11 cellular contexts compared by ENCODE assay signal in the genomic region with DNA sequence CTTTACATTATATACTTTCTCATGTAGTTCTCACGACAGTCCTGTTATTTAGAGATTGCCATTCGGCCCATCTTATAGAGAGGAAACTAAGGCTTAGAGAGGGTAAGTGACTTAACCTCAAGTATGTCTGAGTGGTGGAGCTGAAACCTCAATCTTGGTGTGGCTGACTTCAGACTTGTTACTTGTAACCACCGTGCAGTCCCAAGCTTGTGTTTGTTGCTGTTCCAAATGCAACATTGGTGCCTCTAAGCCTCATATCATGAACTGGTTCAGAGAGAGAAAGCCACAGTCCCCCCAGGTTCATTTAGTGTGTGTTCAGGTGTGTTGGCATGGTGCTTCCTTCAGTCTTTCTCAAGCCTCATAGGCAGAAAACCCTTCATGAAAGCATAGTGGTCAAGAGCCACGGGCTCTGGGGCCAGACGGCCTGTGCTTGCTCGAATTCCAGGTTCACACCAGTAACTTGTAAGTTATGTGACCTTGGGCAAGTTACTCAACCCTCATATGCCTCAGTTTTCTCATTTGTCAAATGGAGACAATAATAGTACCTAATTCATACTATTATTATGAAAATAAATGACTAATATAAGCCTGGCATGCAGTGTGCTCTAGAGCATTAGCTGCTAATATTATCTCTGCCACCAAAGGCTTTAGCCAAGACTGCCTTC. TPM values are rescaled to one million over a fixed set of nuclear protein-coding genes. Genes with fewer than 3 reads are reported as not detected.
DNase-seq lines count a peak whose midpoint lies in the region; ATAC-seq and TF ChIP-seq lines count a peak whose summit lies in the region.
"Had no signal": no experiment of that assay in that cellular context is flagged by ENCODE, and none has a peak within 500 bp of the region (broad histone marks: within the 10 kb centered on the region; RNA-seq: fewer than 3 reads in every experiment).

No MANE protein-coding gene starts in this region.

- no peak for TF ChIP-seq CTCF in GM10248 (IDR thresholded peaks at IDR 0.05; ENCODE audit: control extremely low read depth, extremely low read depth, low read depth, missing control alignments)
- no peak for TF ChIP-seq CTCF in GM20000 (IDR thresholded peaks at IDR 0.05; ENCODE audit: extremely low read depth, missing control alignments)
- no peak for TF ChIP-seq CTCF in mammary epithelial cell (conservative IDR thresholded peaks at IDR 0.05 in 1 of 2, IDR thresholded peaks at IDR 0.05 in 1 of 2; ENCODE audit: extremely low read depth in 1 of 2, insufficient read depth in 1 of 2, low read depth in 1 of 2, low read length in 2 of 2)
- no peak for TF ChIP-seq CTCF in testis (IDR thresholded peaks at IDR 0.05)

- dilution Hi-C loops in mammary epithelial cell (cut with HindIII; ENCODE audit: low sequenced_read_pairs): no loop called here

- POLR2A ChIA-PET in GM10248 (lab: Yijun Ruan, JAX): interaction anchor here (0.5 to 0.8 kb wide), 3 partner anchors 19 to 656 kb away, joined by 3 to 7 read pairs (median 3); no protein-coding TSS in a partner anchor

- H3K27ac ChIP-seq in mammary epithelial cell (ENCODE audit: insufficient read depth, low read depth, low read length) (peak overlapping the region; percentile 2), testis (no peak overlapping the region)
- H3K27ac ChIP-seq: heart right ventricle had no signal

- H4K20me1 ChIP-seq in mammary epithelial cell (ENCODE audit: insufficient read depth, low read length): no peaks in the 10 kb centered on the region

- in situ Hi-C loops in mammary epithelial cell (cut with MboI; ENCODE audit: low sequenced_read_pairs in 2 of 2): no loop called here

- H2AFZ ChIP-seq in mammary epithelial cell (ENCODE audit: low read depth, low read length): no peak overlapping the region

- H3K4me3 ChIP-seq in mammary epithelial cell (replicated peaks in 1 of 3; ENCODE audit: insufficient read depth in 1 of 3, low read depth in 2 of 3, low read length in 3 of 3) (no peak overlapping the region), testis (no peak overlapping the region)
- H3K4me3 ChIP-seq: heart right ventricle had no signal

- peak; percentile 81 for ATAC-seq in HG03432 (IDR thresholded peaks at IDR 0.05; ENCODE audit: unreplicated experiment)
- ATAC-seq: heart right ventricle had no signal

- DNase-seq in GM10248 (ENCODE audit: extremely low spot score) (peak; percentile 39), GM20000 (ENCODE audit: low spot score) (peak; percentile 53), mammary epithelial cell (peak; percentile 56), AG08395 (ENCODE audit: low spot score) (no peak), COR-L47 (lab: John Stamatoyannopoulos, UW) (no peak), testis (no peak), dermis blood vessel endothelial cell (no peak)
- DNase-seq: activated CD4-positive, alpha-beta T cell treated with anti-CD3 and anti-CD28 coated beads, Interleukin-2, amount 50 U/mL, for 48 hours; DMS79; heart right ventricle had no signal

- no peak for TF ChIP-seq POLR2A in testis (IDR thresholded peaks at IDR 0.05)

- H3K27me3 ChIP-seq in mammary epithelial cell (ENCODE audit: insufficient read depth, low read length) (no peaks in the 10 kb centered on the region), testis (no peaks in the 10 kb centered on the region)

- H3K79me2 ChIP-seq in mammary epithelial cell (ENCODE audit: insufficient read depth, low read length): peaks cover 80% of the 10 kb centered on the region

- WGBS in mammary epithelial cell (ENCODE audit: low coverage, missing lambda C conversion rate): 20% methylated on average over 6 of the region's 6 CpGs
- 73 to 87% methylated on average over 6 of the region's 6 CpGs for WGBS in testis, 2 donors

- H3K4me2 ChIP-seq in mammary epithelial cell (ENCODE audit: insufficient read depth, low read depth, low read length): peak overlapping the region; percentile 16

- H3K36me3 ChIP-seq in mammary epithelial cell (ENCODE audit: insufficient read depth, low read length): peaks cover 5% of the 10 kb centered on the region
- no peaks in the 10 kb centered on the region for H3K36me3 ChIP-seq in testis (ENCODE audit: low read depth, missing control alignments)
- H3K36me3 ChIP-seq: heart right ventricle had no signal

- H3K9ac ChIP-seq in mammary epithelial cell (ENCODE audit: insufficient read depth, low read length): no peak overlapping the region

- no peaks in the 10 kb centered on the region for H3K9me3 ChIP-seq in mammary epithelial cell (replicated peaks; ENCODE audit: insufficient read depth, low read length)
- H3K9me3 ChIP-seq in testis: no peaks in the 10 kb centered on the region
- H3K9me3 ChIP-seq: heart right ventricle had no signal

- BruUV-seq in mammary epithelial cell (replicated peaks; lab: Mats Ljungman, UMichigan): no TSS peak

- intact Hi-C loops in mammary epithelial cell (cut with micrococcal nuclease): no loop called here
- intact Hi-C loops in testis (cut with DNase I; ENCODE audit: low total_unique reads): no loop called here

- peaks cover 27% of the 10 kb centered on the region for H3K4me1 ChIP-seq in mammary epithelial cell (ENCODE audit: insufficient read depth, low read length)
- H3K4me1 ChIP-seq in testis: no peaks in the 10 kb centered on the region
- H3K4me1 ChIP-seq: heart right ventricle had no signal

- CTCF ChIA-PET in GM10248 (lab: Yijun Ruan, JAX): interaction anchor here (0.7 to 3.2 kb wide), 6 partner anchors 11 to 248 kb away, joined by 3 to 11 read pairs (median 6); no protein-coding TSS in a partner anchor
- CTCF ChIA-PET in mammary epithelial cell (lab: Charles Lee; ENCODE audit: low non-redundant PET): interaction anchor here (0.6 kb wide), 1 partner anchor 138 kb away, joined by 6 read pairs; no protein-coding TSS in a partner anchor

RNA-seq across cellular contexts. Expression of a gene that starts 39.9 kb away (rescaled TPM):
- total RNA-seq in mammary epithelial cell (100 to 1,000 TPM; 355 to 369 TPM), testis (1 to 10 TPM in 1 of 2 donors, under 1 TPM in 1; 0.94 to 2.1 TPM), dermis blood vessel endothelial cell (under 0.01 and 0.17 TPM in 2 replicates)
- polyA plus RNA-seq in mammary epithelial cell (206 TPM), testis (ENCODE audit: insufficient read depth, low read depth, low replicate concordance) (5.5 TPM)
- 520 TPM for polyA minus RNA-seq in mammary epithelial cell

Comparison
In these comparisons a context has a peak if more than half of its experiments do, and no peak if none do; other contexts are left out.
1. DNase-seq: peak in GM10248 (single experiment), GM20000 (single experiment) and mammary epithelial cell (single experiment); none in AG08395 (single experiment), COR-L47 (single experiment), testis (single experiment) and dermis blood vessel endothelial cell (single experiment).
2. RNA of a gene that starts 39.9 kb away (total RNA-seq): 355 to 369 TPM in mammary epithelial cell; 0.94 to 2.1 TPM in testis and under 0.01 to 0.17 TPM in dermis blood vessel endothelial cell; every median in the first group is over 100 times any median in the second.